In the genomic region with DNA sequence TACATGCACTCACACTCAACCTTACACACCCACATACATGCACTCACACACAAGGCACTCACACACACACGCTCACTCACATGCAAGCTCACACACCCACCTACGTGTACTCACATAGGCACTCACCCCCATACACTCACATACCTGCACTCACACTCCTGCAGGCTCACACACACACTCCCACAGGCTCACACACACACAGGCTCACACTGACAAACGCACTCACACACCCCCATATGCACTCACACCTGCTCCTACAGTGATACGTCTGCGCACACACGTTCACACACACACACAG, we compare ENCODE assay signal across 24 cellular contexts. TPM values are rescaled to one million over a fixed set of nuclear protein-coding genes. Genes with fewer than 3 reads are reported as not detected.
DNase-seq lines count a peak whose midpoint lies in the region; ATAC-seq, FAIRE-seq and TF ChIP-seq lines count a peak whose summit lies in the region.
"Had no signal": no experiment of that assay in that cellular context is flagged by ENCODE, and none has a peak within 500 bp of the region (broad histone marks: within the 10 kb centered on the region; RNA-seq: fewer than 3 reads in every experiment).

No MANE protein-coding gene starts in this region.

- no peaks in the 10 kb centered on the region for H3K4me1 ChIP-seq in H1 (replicated peaks in 1 of 4; ENCODE audit: control insufficient read depth in 3 of 4, insufficient read depth in 4 of 4, low read length in 3 of 4)
- H3K4me1 ChIP-seq: A549, BE2C had no signal

- H3K79me1 ChIP-seq in H1 (ENCODE audit: low read depth, low read length), result no peaks in the 10 kb centered on the region

- no peak overlapping the region for H2BK12ac ChIP-seq in H1 (ENCODE audit: low read depth, low read length)

- H2AK5ac ChIP-seq in H1 (ENCODE audit: low read depth, low read length), result peak overlapping the region; percentile 33; the same call in 1 of the 2 replicates

- no peak overlapping the region for H3K18ac ChIP-seq in H1 (ENCODE audit: extremely low read depth, low read length)

- CTCF ChIA-PET in H1 (lab: Charles Lee; ENCODE audit: partially characterized antibody), result interaction anchor here (1.2 kb wide), 1 partner anchor 22 kb away, joined by 3 read pairs; no protein-coding TSS in a partner anchor

- 85% methylated on average over 6 of the region's 6 CpGs; no CpG with 5 or more reads in 1 of the 2 experiments for WGBS in H1 (ENCODE audit: extremely low coverage in 1 of 2, insufficient coverage in 1 of 2, insufficient read length in 1 of 2, insufficient replicate concordance in 2 of 2, low coverage in 1 of 2, low lambda C conversion rate in 2 of 2, missing lambda C conversion rate in 1 of 2), 2 experiments

- H4K8ac ChIP-seq in H1 (ENCODE audit: extremely low read depth, insufficient read depth, low read length), result no peak overlapping the region

- peak overlapping the region; percentile 19; the same call in 1 of the 2 replicates for H2BK15ac ChIP-seq in H1 (ENCODE audit: low read length)

- H3K9ac ChIP-seq in H1 (replicated peaks in 1 of 4; ENCODE audit: extremely low read depth in 1 of 4, low read depth in 3 of 4, low read length in 3 of 4), result no peak overlapping the region
- H3K9ac ChIP-seq: BLaER1 treated with 17β-estradiol and CSF1 and Interleukin-3, amounts not matched to agents 10 nM and 100 nM had no signal

- no peak overlapping the region for H2BK120ac ChIP-seq in H1 (replicated peaks; ENCODE audit: low read depth, low read length)

- DNase-seq in Right ventricle myocardium superior (peak; percentile 5), left cardiac atrium (no peak), H1 (ENCODE audit: low read depth in 1 of 2, low spot score in 2 of 2) (no peak), posterior vena cava (ENCODE audit: low spot score) (peak; percentile 20), hypothalamus (lab: John Stamatoyannopoulos, UW) (no peak)
- no peak for DNase-seq in stimulated activated CD8-positive, alpha-beta memory T cell treated with anti-CD3 and anti-CD28 coated beads, Interleukin-4, amount 100 ng/mL, for 48 hours
- DNase-seq: 8988T; ACHN; AML-193; BE2C; CD4-positive, alpha-beta T cell; CD8-positive, alpha-beta memory T cell; DMS 273 treated with DMSO at 0.1 percent for 48 hours; DMS79; EL; GDM1; GOT3; H7; HCEC 1CT had no signal

- H4K20me1 ChIP-seq in H1 (replicated peaks in 1 of 2; ENCODE audit: control insufficient read depth in 1 of 2, insufficient read depth in 2 of 2, low read length in 2 of 2), result peaks cover 0 to 2% of the 10 kb centered on the region in 2 experiments
- H4K20me1 ChIP-seq: BLaER1 treated with 17β-estradiol and CSF1 and Interleukin-3, amounts not matched to agents 10 nM and 100 nM had no signal

- no peak overlapping the region for H2BK20ac ChIP-seq in H1 (ENCODE audit: low read length)

- H2AFZ ChIP-seq in H1 (ENCODE audit: low read length), result no peak overlapping the region

- no peak for TF ChIP-seq POLR2A in H1 (IDR thresholded peaks at IDR 0.05; ENCODE audit: control extremely low read depth in 1 of 2, low read depth in 2 of 2, low read length in 2 of 2)

- no peak for TF ChIP-seq CTCF in H1 (IDR thresholded peaks at IDR 0.05; ENCODE audit: control extremely low read depth in 1 of 3, insufficient read depth in 1 of 3, low read depth in 1 of 3, low read length in 3 of 3)

- no peak for TF ChIP-seq EP300 in H1 (IDR thresholded peaks at IDR 0.05; ENCODE audit: borderline replicate concordance in 1 of 2, low read depth in 2 of 2, low read length in 2 of 2)

- ATAC-seq in Right ventricle myocardium superior (ENCODE audit: poor library complexity) (no peak), left cardiac atrium (no peak)

- H3K4me3 ChIP-seq in H1 (ENCODE audit: extremely low read depth in 1 of 4, insufficient read depth in 2 of 4, low read depth in 3 of 4, low read length in 4 of 4), result no peak overlapping the region
- H3K4me3 ChIP-seq: A549; BLaER1 treated with 17β-estradiol and CSF1 and Interleukin-3, amounts not matched to agents 10 nM and 100 nM had no signal

- intact Hi-C loops in Right ventricle myocardium superior (cut with DNase I), result no loop called here
- intact Hi-C loops in left cardiac atrium (cut with DNase I), result no loop called here
- intact Hi-C loops in posterior vena cava (cut with DNase I), result loop anchor here in 1 of 2 donors (5.0 kb wide), 1 partner anchor 1634 kb away; no protein-coding TSS in a partner anchor

- POLR2A ChIA-PET in H1 (lab: Charles Lee; ENCODE audit: partially characterized antibody), result no interaction called here

- no peaks in the 10 kb centered on the region for H3K79me2 ChIP-seq in H1 (ENCODE audit: control insufficient read depth in 1 of 2, insufficient read depth in 2 of 2, low read length in 2 of 2)

- H2BK5ac ChIP-seq in H1 (ENCODE audit: low read depth, low read length), result peak overlapping the region; percentile 46; the same call in 1 of the 2 replicates

- no peak for TF ChIP-seq RAD21 in H1 (IDR thresholded peaks at IDR 0.05 in 1 of 2, conservative IDR thresholded peaks at IDR 0.05 in 1 of 2; ENCODE audit: low read depth in 2 of 2, low read length in 2 of 2)

- peaks cover 0 to 16% of the 10 kb centered on the region in 2 experiments; a peak in 2 of 4 replicates for H3K9me3 ChIP-seq in H1 (ENCODE audit: insufficient read depth in 2 of 2, low read depth in 1 of 2, low read length in 1 of 2)
- H3K9me3 ChIP-seq: BE2C had no signal

- H3K23ac ChIP-seq in H1 (ENCODE audit: insufficient read length), result no peak overlapping the region

- H3K36me3 ChIP-seq in H1 (ENCODE audit: control insufficient read depth in 2 of 4, insufficient read depth in 4 of 4, low read length in 3 of 4), result no peaks in the 10 kb centered on the region
- H3K36me3 ChIP-seq: BE2C; BLaER1 treated with 17β-estradiol and CSF1 and Interleukin-3, amounts not matched to agents 10 nM and 100 nM had no signal

- peaks cover 5% of the 10 kb centered on the region; the same call in 1 of the 2 replicates for H3K23me2 ChIP-seq in H1 (ENCODE audit: low read depth, low read length)

- FAIRE-seq in H1 (lab: Jason Lieb, UNC), result no peak
- FAIRE-seq: A549, D721Med, GM18507 had no signal

- no peak overlapping the region for H4K5ac ChIP-seq in H1 (ENCODE audit: insufficient read length, low read depth, low read length)

- H3K27ac ChIP-seq in H1 (ENCODE audit: low read depth, low read length), result no peak overlapping the region
- H3K27ac ChIP-seq: A549; BLaER1 treated with 17β-estradiol and CSF1 and Interleukin-3, amounts not matched to agents 10 nM and 100 nM had no signal

- H3K27me3 ChIP-seq in H1 (replicated peaks in 1 of 4; ENCODE audit: control insufficient read depth in 3 of 4, extremely low read depth in 1 of 4, insufficient read depth in 3 of 4, low read length in 3 of 4), result no peaks in the 10 kb centered on the region
- H3K27me3 ChIP-seq: BE2C had no signal

- H3K4ac ChIP-seq in H1 (replicated peaks; ENCODE audit: insufficient read length, low read depth, low read length), result no peak overlapping the region

- no peak overlapping the region for H3K14ac ChIP-seq in H1 (ENCODE audit: insufficient read length)

- no peak overlapping the region for H3K56ac ChIP-seq in H1 (replicated peaks; ENCODE audit: insufficient read length, low read depth, low read length)

- H3K4me2 ChIP-seq in H1 (ENCODE audit: insufficient read depth in 1 of 2, low read depth in 2 of 2, low read length in 2 of 2), result no peak overlapping the region
- H3K4me2 ChIP-seq: A549 had no signal

- peak overlapping the region; percentile 73 for H4K91ac ChIP-seq in H1 (replicated peaks; ENCODE audit: insufficient read length, low read length)

TF ChIP-seq in H1, 55 proteins besides CTCF, POLR2A, EP300 and RAD21 (continues in another document):
- TF ChIP-seq ZNF274 (IDR thresholded peaks at IDR 0.05; ENCODE audit: borderline replicate concordance, extremely low read depth, low read length), result no peak
- TF ChIP-seq, protein P1, sequence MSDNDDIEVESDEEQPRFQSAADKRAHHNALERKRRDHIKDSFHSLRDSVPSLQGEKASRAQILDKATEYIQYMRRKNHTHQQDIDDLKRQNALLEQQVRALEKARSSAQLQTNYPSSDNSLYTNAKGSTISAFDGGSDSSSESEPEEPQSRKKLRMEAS (IDR thresholded peaks at IDR 0.05), result no peak

RNA-seq across cellular contexts. Expression of a gene that starts 19.1 kb away (rescaled TPM):
- total RNA-seq in Right ventricle myocardium superior (2.1 TPM), left cardiac atrium (under 1 TPM; 0.68 to 0.82 TPM), posterior vena cava (not detected)
- 14.6 and 15.0 TPM in 2 replicates for total RNA-seq in H1 (2021; fragmentation: NEBNext Ultra II Directional; extraction: Animal tissue kit (Norgen Biotek cat#: 25700))
- 30.2 and 46.3 TPM in 2 replicates for polyA plus RNA-seq in H1 (2011; rRNA removed)
- 20.9 TPM for polyA plus RNA-seq in H1 (2011; cell fraction: cytosol; rRNA removed)
- polyA plus RNA-seq in H1 (2011; cell fraction: nucleus; rRNA removed), result 36.1 TPM
- polyA plus RNA-seq in H1 (2012, experiment 1 of 2), result 8.4 to 15.3 TPM (median 14.6 TPM) in 4 replicates
- polyA plus RNA-seq in H1 (2012, experiment 2 of 2), result 15.3 TPM
- 21.5 TPM for polyA plus RNA-seq in H1 (2013, experiment 1 of 2)
- polyA plus RNA-seq in H1 (2013, experiment 2 of 2), result 22.3 TPM
- polyA minus RNA-seq in H1 (2011; rRNA and poly(A)+ RNA removed), result 5.1 and 6.6 TPM in 2 replicates
- polyA minus RNA-seq in H1 (2011; cell fraction: cytosol; rRNA and poly(A)+ RNA removed), result 6.2 TPM
- 11.6 TPM for polyA minus RNA-seq in H1 (2011; cell fraction: nucleus; rRNA and poly(A)+ RNA removed)
- polyA plus RNA-seq: CD14-positive monocyte had no signal

RNA-seq across cellular contexts. Expression of a gene that starts 23.2 kb away (rescaled TPM):
- total RNA-seq in Right ventricle myocardium superior (not detected), left cardiac atrium (under 1 TPM in 1 of 2 donors, not detected in 1; 0.21 TPM), posterior vena cava (under 1 TPM in 1 of 2 donors, not detected in 1; 0.37 TPM)
- 0.92 and 1.3 TPM in 2 replicates for total RNA-seq in H1 (2021; fragmentation: NEBNext Ultra II Directional; extraction: Animal tissue kit (Norgen Biotek cat#: 25700))
- polyA plus RNA-seq in H1 (2011; rRNA removed), result 0.54 and 0.96 TPM in 2 replicates
- polyA plus RNA-seq in H1 (2011; cell fraction: cytosol; rRNA removed), result 1.4 TPM
- polyA plus RNA-seq in H1 (2011; cell fraction: nucleus; rRNA removed), result 4.8 TPM
- polyA plus RNA-seq in H1 (2012, experiment 1 of 2), result 1.3 to 1.9 TPM (median 1.7 TPM) in 4 replicates
- polyA plus RNA-seq in H1 (2012, experiment 2 of 2), result 0.84 TPM
- 0.65 TPM for polyA plus RNA-seq in H1 (2013, experiment 1 of 2)
- polyA plus RNA-seq in H1 (2013, experiment 2 of 2), result 0.63 TPM
- polyA minus RNA-seq in H1 (2011; rRNA and poly(A)+ RNA removed), result 0.09 and 0.15 TPM in 2 replicates
- not detected for polyA minus RNA-seq in H1 (2011; cell fraction: cytosol; rRNA and poly(A)+ RNA removed)
- polyA minus RNA-seq in H1 (2011; cell fraction: nucleus; rRNA and poly(A)+ RNA removed), result 1.5 TPM
- polyA plus RNA-seq: CD14-positive monocyte; CD8-positive, alpha-beta memory T cell had no signal

RNA-seq across cellular contexts. Expression of a gene that starts 47.3 kb away (rescaled TPM):
- total RNA-seq in Right ventricle myocardium superior (154 TPM), left cardiac atrium (100 to 1,000 TPM; 188 to 206 TPM), posterior vena cava (100 to 1,000 TPM; 318 to 379 TPM)
- total RNA-seq in H1 (2021; fragmentation: NEBNext Ultra II Directional; extraction: Animal tissue kit (Norgen Biotek cat#: 25700)), result 382 and 394 TPM in 2 replicates
- 343 and 372 TPM in 2 replicates for polyA plus RNA-seq in H1 (2011; rRNA removed)
- 391 TPM for polyA plus RNA-seq in H1 (2011; cell fraction: cytosol; rRNA removed)
- 286 TPM for polyA plus RNA-seq in H1 (2011; cell fraction: nucleus; rRNA removed)
- polyA plus RNA-seq in H1 (2012, experiment 1 of 2), result 256 to 341 TPM (median 318 TPM) in 4 replicates
- polyA plus RNA-seq in H1 (2012, experiment 2 of 2), result 110 TPM
- polyA plus RNA-seq in H1 (2013, experiment 1 of 2), result 180 TPM
- polyA plus RNA-seq in H1 (2013, experiment 2 of 2), result 186 TPM
- polyA minus RNA-seq in H1 (2011; rRNA and poly(A)+ RNA removed), result 482 and 536 TPM in 2 replicates
- polyA minus RNA-seq in H1 (2011; cell fraction: cytosol; rRNA and poly(A)+ RNA removed), result 250 TPM
- polyA minus RNA-seq in H1 (2011; cell fraction: nucleus; rRNA and poly(A)+ RNA removed), result 104 TPM

Comparison
In these comparisons a context has a peak if more than half of its experiments do, and no peak if none do; other contexts are left out.
1. DNase-seq: peak in Right ventricle myocardium superior (single experiment) and posterior vena cava (single experiment); none in left cardiac atrium (single experiment), H1 (0 of 2), hypothalamus (0 of 51) and stimulated activated CD8-positive, alpha-beta memory T cell treated with anti-CD3 and anti-CD28 coated beads, Interleukin-4, amount 100 ng/mL, for 48 hours (single experiment).